In genomic region chr3:10504161-10505049, GRCh38 we compare ENCODE assay signal across 1 cellular context.
TF ChIP-seq lines count a peak whose summit lies in the region.

No MANE protein-coding gene starts in this region.

TF ChIP-seq in GM23338, 12 proteins besides CTCF, POLR2A, EP300 and RAD21 (continued from another document):
- no peak for TF ChIP-seq REST (IDR thresholded peaks at IDR 0.05; ENCODE audit: unreplicated experiment)
- no peak for TF ChIP-seq CREB1 (CRISPR knock-in tag; IDR thresholded peaks at IDR 0.05; ENCODE audit: low read depth)
- no peak for TF ChIP-seq EZH2phosphoT487 (IDR thresholded peaks at IDR 0.05; ENCODE audit: unreplicated experiment)
